Comparison of ENCODE assay signal across 9 cellular contexts in genomic region chr7:100444311-100445278, GRCh38. TPM values are rescaled to one million over a fixed set of nuclear protein-coding genes. Genes with fewer than 3 reads are reported as not detected.
DNase-seq lines count a peak whose midpoint lies in the region; ATAC-seq and TF ChIP-seq lines count a peak whose summit lies in the region.
"Had no signal": no experiment of that assay in that cellular context is flagged by ENCODE, and none has a peak within 500 bp of the region (broad histone marks: within the 10 kb centered on the region; RNA-seq: fewer than 3 reads in every experiment).

No MANE protein-coding gene starts in this region.

- TF ChIP-seq POLR2A in uterus (IDR thresholded peaks at IDR 0.05), result no peak

- no peak for TF ChIP-seq CTCF in uterus (IDR thresholded peaks at IDR 0.05)

- no peaks in the 10 kb centered on the region for H3K27me3 ChIP-seq in uterus

- H3K4me3 ChIP-seq in uterus, result no peak overlapping the region

- H3K4me1 ChIP-seq in uterus, result no peaks in the 10 kb centered on the region

- H3K27ac Mint-ChIP-seq in activated naive CD8-positive, alpha-beta T cell, result peak overlapping the region; percentile 46

- peak; percentile 48 for DNase-seq in activated effector memory CD4-positive, alpha-beta T cell treated with anti-CD3 and anti-CD28 coated beads, Interleukin-2, amount 50 U/mL, for 16 hours
- no peak for DNase-seq in activated effector memory CD4-positive, alpha-beta T cell treated with Interleukin-2 at 50 U/mL for 16 hours
- DNase-seq in left colon, result peak in 1 of 2 donors; percentile 11
- DNase-seq in uterus, result peak in 1 of 2 donors; percentile 59

- H3K27me3 Mint-ChIP-seq in activated naive CD8-positive, alpha-beta T cell, result no peaks in the 10 kb centered on the region

- H3K27ac ChIP-seq in uterus, result peak overlapping the region; percentile 63 to 75
- H3K27ac ChIP-seq: VCaP had no signal

- no peaks in the 10 kb centered on the region for H3K36me3 ChIP-seq in uterus

- intact Hi-C loops in left colon (cut with DNase I, micrococcal nuclease), result no loop called here
- intact Hi-C loops in uterus (cut with DNase I; ENCODE audit: low total_unique reads), result no loop called here

- H3K4me3 Mint-ChIP-seq in activated naive CD8-positive, alpha-beta T cell, result no peak overlapping the region

- no peaks in the 10 kb centered on the region for H3K36me3 Mint-ChIP-seq in activated naive CD8-positive, alpha-beta T cell

- no peaks in the 10 kb centered on the region for H3K9me3 ChIP-seq in uterus

- ATAC-seq in left colon, result peak; percentile 80
- ATAC-seq in GM18868 (IDR thresholded peaks at IDR 0.05; ENCODE audit: unreplicated experiment), result no peak
- no peak for ATAC-seq in HG03520 (IDR thresholded peaks at IDR 0.05; ENCODE audit: unreplicated experiment)
- ATAC-seq in GM18519 (IDR thresholded peaks at IDR 0.05; ENCODE audit: low FRiP score, unreplicated experiment), result no peak

- H3K9me3 Mint-ChIP-seq in activated naive CD8-positive, alpha-beta T cell (ENCODE audit: low read depth), result no peaks in the 10 kb centered on the region

- peaks cover 12% of the 10 kb centered on the region for H3K4me1 Mint-ChIP-seq in activated naive CD8-positive, alpha-beta T cell (ENCODE audit: low read depth)

RNA-seq across cellular contexts. Expression of gene PPP1R35, which starts 8.3 kb away (rescaled TPM):
- 10 to 100 TPM; 32.6 to 35.3 TPM for total RNA-seq in left colon
- 10 to 100 TPM in 2 of 4 donors, 1 to 10 TPM in 2; 7.4 to 39.7 (median 17.8) TPM for total RNA-seq in uterus

RNA-seq across cellular contexts. Expression of gene MEPCE, which starts 15.0 kb away (rescaled TPM):
- total RNA-seq in left colon (10 to 100 TPM; 27.4 to 30.2 TPM), uterus (10 to 100 TPM; 21.2 to 44.2 (median 30.2) TPM)

RNA-seq across cellular contexts. Expression of gene ZCWPW1, which starts 16.1 kb away (rescaled TPM):
- 1 to 10 TPM; 1.2 to 1.6 TPM for total RNA-seq in left colon
- 1 to 10 TPM in 3 of 4 donors, not detected in 1; 1.5 to 6.1 (median 5.2) TPM for total RNA-seq in uterus

RNA-seq across cellular contexts. Expression of gene SPACDR, which starts 19.5 kb away (rescaled TPM):
- total RNA-seq in left colon (under 1 TPM; 0.31 to 0.39 TPM), uterus (10 to 100 TPM in 1 of 4 donors, 1 to 10 TPM in 2, not detected in 1; 1.4 to 22.1 (median 1.8) TPM)

RNA-seq across cellular contexts. Expression of gene TSC22D4, which starts 34.4 kb away (rescaled TPM):
- total RNA-seq in left colon, result 10 to 100 TPM; 45.9 to 57.2 TPM
- 10 to 100 TPM; 17.6 to 40.3 (median 19.5) TPM for total RNA-seq in uterus
